Comparison of ENCODE assay signal across 8 cellular contexts in the genomic region with DNA sequence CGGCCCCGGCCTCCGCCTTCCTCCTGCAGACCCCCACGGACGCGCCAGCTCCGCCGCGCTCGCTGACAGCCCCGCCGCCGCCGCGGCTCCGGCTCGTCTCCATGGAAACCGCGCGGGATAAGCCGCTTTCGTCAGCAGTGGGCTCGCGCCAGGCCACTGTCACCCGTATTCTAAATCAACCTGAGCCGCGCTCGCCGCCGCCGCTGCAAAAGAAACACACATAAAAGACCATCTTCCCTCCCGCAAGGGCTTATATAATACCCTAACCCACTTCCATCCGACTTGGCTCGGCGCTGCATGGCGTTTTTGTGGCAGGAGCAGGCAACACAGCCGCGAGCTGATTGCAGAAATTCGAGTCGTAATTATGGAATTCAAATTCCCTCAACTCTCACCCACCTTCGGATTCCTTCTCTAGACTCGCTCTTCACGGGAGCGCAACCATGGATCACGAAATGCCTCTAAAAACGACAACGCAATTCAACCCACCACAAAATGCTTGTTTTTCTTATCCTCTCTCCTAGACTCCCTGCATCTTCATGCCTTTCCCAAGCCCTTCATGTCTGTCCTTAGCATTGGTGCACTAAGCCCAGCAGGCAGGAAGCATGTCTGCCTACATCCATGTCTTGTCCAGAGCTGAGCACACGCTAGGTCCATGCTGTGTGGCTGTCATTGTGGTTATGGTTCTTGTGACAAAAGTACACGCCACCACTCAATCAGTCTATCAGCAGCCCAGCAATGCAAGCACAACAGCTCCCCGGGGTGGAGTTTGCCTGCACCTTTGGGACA. TPM values are rescaled to one million over a fixed set of nuclear protein-coding genes. Genes with fewer than 3 reads are reported as not detected.
DNase-seq lines count a peak whose midpoint lies in the region; ATAC-seq and TF ChIP-seq lines count a peak whose summit lies in the region.

A gene with protein sequence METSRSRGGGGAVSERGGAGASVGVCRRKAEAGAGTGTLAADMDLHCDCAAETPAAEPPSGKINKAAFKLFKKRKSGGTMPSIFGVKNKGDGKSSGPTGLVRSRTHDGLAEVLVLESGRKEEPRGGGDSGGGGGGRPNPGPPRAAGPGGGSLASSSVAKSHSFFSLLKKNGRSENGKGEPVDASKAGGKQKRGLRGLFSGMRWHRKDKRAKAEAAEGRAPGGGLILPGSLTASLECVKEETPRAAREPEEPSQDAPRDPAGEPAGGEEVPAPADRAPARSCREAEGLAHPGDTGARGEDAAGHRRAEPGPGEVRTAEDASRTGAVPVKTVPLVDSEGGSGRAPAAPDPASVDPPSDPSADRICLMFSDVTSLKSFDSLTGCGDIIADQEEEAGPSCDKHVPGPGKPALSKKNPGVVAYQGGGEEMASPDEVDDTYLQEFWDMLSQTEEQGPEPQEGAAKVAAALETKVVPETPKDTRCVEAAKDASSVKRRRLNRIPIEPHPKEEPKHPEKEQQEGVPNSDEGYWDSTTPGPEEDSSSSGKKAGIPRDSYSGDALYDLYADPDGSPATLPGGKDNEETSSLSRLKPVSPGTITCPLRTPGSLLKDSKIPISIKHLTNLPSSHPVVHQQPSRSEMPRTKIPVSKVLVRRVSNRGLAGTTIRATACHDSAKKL (minus strand): TSS at position 772 of the 786 bp plus-strand sequence. CDS start 669 bp downstream, at position 103.

- no peak within 1 kb of the TSS for H3K27ac ChIP-seq in CD8-positive, alpha-beta memory T cell (ENCODE audit: low read depth, low read length)
- H3K27ac ChIP-seq in IMR-90 (ENCODE audit: insufficient read depth, low read length) (no peak within 1 kb of the TSS), angular gyrus (ENCODE audit: low read depth, low read length) (peak within 1 kb of the TSS; percentile 99), iPS-18a (ENCODE audit: low read length) (no peak within 1 kb of the TSS)

- BruUV-seq in IMR-90 (replicated peaks; lab: Mats Ljungman, UMichigan): no TSS peak

- H3K4me3 ChIP-seq in CD8-positive, alpha-beta memory T cell (ENCODE audit: low read length): no peak within 1 kb of the TSS
- H3K4me3 ChIP-seq in IMR-90 (ENCODE audit: insufficient read depth, low read depth, low read length): peak within 1 kb of the TSS; percentile 22; the same call in 1 of the 2 replicates
- H3K4me3 ChIP-seq in iPS-18a (ENCODE audit: low read length): peak within 1 kb of the TSS; percentile 56

- H2BK20ac ChIP-seq in IMR-90 (ENCODE audit: low read depth, low read length): no peak within 1 kb of the TSS

- H3K9me3 ChIP-seq in CD8-positive, alpha-beta memory T cell (ENCODE audit: low read length): no peaks in the 10 kb centered on the region
- no peaks in the 10 kb centered on the region; the same call in 1 of the 2 replicates for H3K9me3 ChIP-seq in IMR-90 (ENCODE audit: control insufficient read depth, insufficient read depth, low read length)
- H3K9me3 ChIP-seq in iPS-18a (ENCODE audit: control insufficient read depth, low read depth, low read length): no peaks in the 10 kb centered on the region

- H3K79me1 ChIP-seq in IMR-90 (ENCODE audit: low read depth in 1 of 2, low read length in 2 of 2): no peaks in the 10 kb centered on the region

- peak within 1 kb of the TSS in 2 of 8 donors; percentile 42 to 61 for H3K27ac Mint-ChIP-seq in CD8-positive, alpha-beta memory T cell
- H3K27ac Mint-ChIP-seq in stimulated activated effector memory CD8-positive, alpha-beta T cell treated with anti-CD3 and anti-CD28 coated beads, Interleukin-12 subunit alpha, Interleukin-12 subunit beta, amount 100 ng/mL, for 72 hours: no peak within 1 kb of the TSS

- WGBS in IMR-90 (ENCODE audit: extremely low coverage in 2 of 2, insufficient read length in 1 of 2), 2 experiments: 4% methylated on average over 25 of the region's 50 CpGs; no CpG with 5 or more reads in 1 of the 2 experiments

- peak within 1 kb of the TSS; percentile 55 for H3K4me2 ChIP-seq in IMR-90 (ENCODE audit: low read depth, low read length)

- H4K20me1 ChIP-seq in IMR-90 (ENCODE audit: insufficient read depth, low read length): no peaks in the 10 kb centered on the region

- H3K9ac ChIP-seq in IMR-90 (ENCODE audit: low read depth, low read length): no peak within 1 kb of the TSS
- no peak within 1 kb of the TSS for H3K9ac ChIP-seq in iPS-18a (ENCODE audit: low read length)

- H2BK15ac ChIP-seq in IMR-90 (ENCODE audit: low read depth, low read length): no peak within 1 kb of the TSS

- H2AFZ ChIP-seq in IMR-90 (replicated peaks; ENCODE audit: low read length, poor library complexity): peak within 1 kb of the TSS; percentile 60

- no peak within 1 kb of the TSS for H2AK5ac ChIP-seq in IMR-90 (ENCODE audit: low read depth, low read length)

- no peak within 1 kb of the TSS for H2BK120ac ChIP-seq in IMR-90 (ENCODE audit: low read depth, low read length)

- H3K27me3 Mint-ChIP-seq in CD8-positive, alpha-beta memory T cell: peaks cover 48 to 77% of the 10 kb centered on the region in 2 donors

- peaks cover 9 to 13% (median 9%) of the 10 kb centered on the region in 3 donors for H3K4me1 Mint-ChIP-seq in CD8-positive, alpha-beta memory T cell
- H3K4me1 Mint-ChIP-seq in stimulated activated effector memory CD8-positive, alpha-beta T cell treated with anti-CD3 and anti-CD28 coated beads, Interleukin-12 subunit alpha, Interleukin-12 subunit beta, amount 100 ng/mL, for 72 hours: peaks cover 14% of the 10 kb centered on the region

- intact Hi-C loops in IMR-90 (cut with micrococcal nuclease): no loop called here

- TF ChIP-seq RAD21 in IMR-90 (IDR thresholded peaks at IDR 0.05; ENCODE audit: low read length): no peak

- no peak within 1 kb of the TSS for H3K14ac ChIP-seq in IMR-90 (replicated peaks; ENCODE audit: low read depth, low read length)

- no peak within 1 kb of the TSS for H3K56ac ChIP-seq in IMR-90 (ENCODE audit: extremely low read depth, insufficient read depth, low read length)

- H3K18ac ChIP-seq in IMR-90 (ENCODE audit: low read depth, low read length): no peak within 1 kb of the TSS

- H3K4ac ChIP-seq in IMR-90 (ENCODE audit: low read depth, low read length): no peak within 1 kb of the TSS

- ATAC-seq in IMR-90 (ENCODE audit: low read depth) (peak; percentile 48), GM19467 (IDR thresholded peaks at IDR 0.05; ENCODE audit: unreplicated experiment) (no peak), GM18519 (IDR thresholded peaks at IDR 0.05; ENCODE audit: low FRiP score, unreplicated experiment) (no peak)
- peak; percentile 31 for ATAC-seq in stimulated activated effector memory CD8-positive, alpha-beta T cell treated with anti-CD3 and anti-CD28 coated beads, Interleukin-12 subunit alpha, Interleukin-12 subunit beta, amount 100 ng/mL, for 72 hours

- no peak within 1 kb of the TSS for H3K23ac ChIP-seq in IMR-90 (ENCODE audit: low read depth, low read length)

- no peaks in the 10 kb centered on the region for H3K36me3 ChIP-seq in CD8-positive, alpha-beta memory T cell (ENCODE audit: insufficient read depth, low read length)
- H3K36me3 ChIP-seq in IMR-90 (ENCODE audit: control insufficient read depth, insufficient read depth, low read length): no peaks in the 10 kb centered on the region
- H3K36me3 ChIP-seq in iPS-18a (ENCODE audit: control insufficient read depth, low read depth, low read length): no peaks in the 10 kb centered on the region

- H2AK9ac ChIP-seq in IMR-90 (replicated peaks; ENCODE audit: low read depth, low read length, poor library complexity): peak within 1 kb of the TSS; percentile 56

- peaks cover 10% of the 10 kb centered on the region for H3K27me3 ChIP-seq in CD8-positive, alpha-beta memory T cell (ENCODE audit: insufficient read depth, low read length, poor library complexity, severe bottlenecking)
- peaks cover 50% of the 10 kb centered on the region for H3K27me3 ChIP-seq in IMR-90 (ENCODE audit: control insufficient read depth, insufficient read depth, low read length)
- H3K27me3 ChIP-seq in iPS-18a (ENCODE audit: control insufficient read depth, insufficient read depth, low read length): peaks cover 61% of the 10 kb centered on the region

- H3K4me3 Mint-ChIP-seq in CD8-positive, alpha-beta memory T cell: peak within 1 kb of the TSS in 6 of 7 donors; percentile 33 to 67 (median 48)
- peak within 1 kb of the TSS; percentile 46 for H3K4me3 Mint-ChIP-seq in stimulated activated effector memory CD8-positive, alpha-beta T cell treated with anti-CD3 and anti-CD28 coated beads, Interleukin-12 subunit alpha, Interleukin-12 subunit beta, amount 100 ng/mL, for 72 hours

- no peak within 1 kb of the TSS for H2BK5ac ChIP-seq in IMR-90 (ENCODE audit: low read depth, low read length, poor library complexity, severe bottlenecking)

- no peak for TF ChIP-seq POLR2A in IMR-90 (IDR thresholded peaks at IDR 0.05; ENCODE audit: low read depth, low read length)

- H4K5ac ChIP-seq in IMR-90 (ENCODE audit: low read depth, low read length): no peak within 1 kb of the TSS

- no peak for TF ChIP-seq CTCF in IMR-90 (conservative IDR thresholded peaks at IDR 0.05; ENCODE audit: low read depth, low read length)

- H4K91ac ChIP-seq in IMR-90 (ENCODE audit: insufficient read depth, low read depth, low read length): no peak within 1 kb of the TSS

- H3K36me3 Mint-ChIP-seq in CD8-positive, alpha-beta memory T cell: no peaks in the 10 kb centered on the region
- no peaks in the 10 kb centered on the region for H3K36me3 Mint-ChIP-seq in stimulated activated effector memory CD8-positive, alpha-beta T cell treated with anti-CD3 and anti-CD28 coated beads, Interleukin-12 subunit alpha, Interleukin-12 subunit beta, amount 100 ng/mL, for 72 hours

- in situ Hi-C loops in IMR-90 (cut with MboI; ENCODE audit: low sequenced_read_pairs): no loop called here

- no peaks in the 10 kb centered on the region for H3K9me1 ChIP-seq in IMR-90 (ENCODE audit: insufficient read depth, low read length)

- H4K8ac ChIP-seq in IMR-90 (ENCODE audit: low read depth in 2 of 2, low read length in 2 of 2): no peak within 1 kb of the TSS

- DNase-seq in CD8-positive, alpha-beta memory T cell: no peak
- DNase-seq in IMR-90 (no peak), A172 (ENCODE audit: low spot score) (no peak)
- no peak for DNase-seq in stimulated activated effector memory CD8-positive, alpha-beta T cell treated with anti-CD3 and anti-CD28 coated beads, Interleukin-12 subunit alpha, Interleukin-12 subunit beta, amount 100 ng/mL, for 72 hours (ENCODE audit: low spot score in 2 of 2)

- POLR2A ChIA-PET in CD8-positive, alpha-beta memory T cell (lab: Charles Lee): no interaction called here
- POLR2A ChIA-PET in IMR-90 (lab: Charles Lee; ENCODE audit: unreplicated experiment): no interaction called here

- H3K4me1 ChIP-seq in CD8-positive, alpha-beta memory T cell (ENCODE audit: insufficient read depth, low read length): no peaks in the 10 kb centered on the region
- H3K4me1 ChIP-seq in IMR-90 (ENCODE audit: control insufficient read depth, insufficient read depth, low read length) (no peaks in the 10 kb centered on the region; the same call in 1 of the 2 replicates), iPS-18a (ENCODE audit: control insufficient read depth, low read depth, low read length) (peaks cover 26% of the 10 kb centered on the region)

- CTCF ChIA-PET in CD8-positive, alpha-beta memory T cell (lab: Charles Lee): no interaction called here
- CTCF ChIA-PET in IMR-90 (lab: Yijun Ruan, JAX): no interaction called here

- peaks cover 0 to 3% (median 0%) of the 10 kb centered on the region in 5 donors for H3K9me3 Mint-ChIP-seq in CD8-positive, alpha-beta memory T cell
- H3K9me3 Mint-ChIP-seq in stimulated activated effector memory CD8-positive, alpha-beta T cell treated with anti-CD3 and anti-CD28 coated beads, Interleukin-12 subunit alpha, Interleukin-12 subunit beta, amount 100 ng/mL, for 72 hours: no peaks in the 10 kb centered on the region

- dilution Hi-C loops in IMR-90 (cut with HindIII; ENCODE audit: low sequenced_read_pairs, unreplicated experiment): no loop called here

RNA-seq across cellular contexts. Expression of the gene that starts here (rescaled TPM):
- not detected for total RNA-seq in CD8-positive, alpha-beta memory T cell
- polyA plus RNA-seq in CD8-positive, alpha-beta memory T cell: not detected
- not detected in 2 replicates for total RNA-seq in IMR-90 (2012; rRNA removed)
- not detected in 2 replicates for polyA plus RNA-seq in IMR-90 (2012; rRNA removed)
- not detected in 2 replicates for polyA plus RNA-seq in IMR-90 (2012; cell fraction: cytosol; rRNA removed)
- polyA plus RNA-seq in IMR-90 (2012; cell fraction: nucleus; rRNA removed; ENCODE audit: low replicate concordance): not detected in 2 replicates
- not detected in 2 replicates for total RNA-seq in A172 (2014; rRNA removed; shearing (Covaris generic))

Comparison
In these comparisons a context has a peak if more than half of its experiments do, and no peak if none do; other contexts are left out.
1. Peak in ATAC-seq, H3K4me3 ChIP-seq and H3K4me2 ChIP-seq in IMR-90; RNA of the gene not detected or under 1 TPM.